In the genomic region with DNA sequence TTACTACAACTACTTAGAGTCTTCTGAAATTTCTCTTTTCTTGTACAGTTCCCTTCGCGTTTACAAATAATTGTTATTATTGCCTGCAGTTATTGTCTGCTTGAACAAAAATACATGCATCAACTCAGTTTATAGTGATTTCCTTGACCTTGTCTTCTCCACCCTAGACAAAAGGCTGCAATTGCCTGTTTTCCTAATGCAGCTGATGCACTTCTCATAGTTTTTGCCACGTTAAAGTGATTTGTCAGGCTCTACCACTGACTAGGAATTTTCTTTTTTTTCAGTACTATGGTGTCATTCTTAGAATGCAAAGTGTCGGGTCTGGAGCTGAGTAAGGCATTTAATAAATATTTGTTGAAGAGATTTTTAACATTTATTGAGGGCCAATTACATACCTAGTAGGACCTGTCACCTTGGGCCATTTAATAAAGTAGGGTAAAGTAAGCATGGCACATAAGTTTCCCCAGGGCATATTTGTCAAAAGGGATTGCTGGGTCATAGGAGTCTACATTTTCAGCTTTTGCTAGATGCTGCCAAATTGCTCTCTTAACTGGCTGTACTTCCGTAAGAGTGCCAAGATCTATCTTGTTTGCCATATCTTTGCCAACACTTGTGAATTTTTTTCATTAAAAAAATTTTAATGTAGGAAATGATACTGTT, we compare ENCODE assay signal across 19 cellular contexts. TPM values are rescaled to one million over a fixed set of nuclear protein-coding genes. Genes with fewer than 3 reads are reported as not detected.
A peak's percentile ranks its signal among the peaks of the same experiment; 100 is the strongest.
DNase-seq lines count a peak whose midpoint lies in the region; ATAC-seq and TF ChIP-seq lines count a peak whose summit lies in the region.
"Had no signal": no experiment of that assay in that cellular context is flagged by ENCODE, and none has a peak within 500 bp of the region (broad histone marks: within the 10 kb centered on the region; RNA-seq: fewer than 3 reads in every experiment).

No MANE protein-coding gene starts in this region.

- peaks cover 99% of the 10 kb centered on the region for H3K79me2 ChIP-seq in PC-3 (ENCODE audit: low read length)

- H3K36me3 ChIP-seq in PC-3 (ENCODE audit: low read depth, low read length) = peaks cover 17% of the 10 kb centered on the region; the same call in 1 of the 2 replicates
- H3K36me3 ChIP-seq in gastroesophageal sphincter = no peaks in the 10 kb centered on the region
- H3K36me3 ChIP-seq in muscle layer of colon (ENCODE audit: insufficient read depth, low read length) = no peaks in the 10 kb centered on the region
- H3K36me3 ChIP-seq in transverse colon = no peaks in the 10 kb centered on the region

- H4K20me1 ChIP-seq in PC-3 (ENCODE audit: low read length) = peaks cover 95% of the 10 kb centered on the region

- no peak overlapping the region for H3K27ac ChIP-seq in PC-3 (ENCODE audit: low read length)
- H3K27ac ChIP-seq in gastroesophageal sphincter = peak overlapping the region in 3 of 4 donors; percentile 16 to 52 (median 45)
- H3K27ac ChIP-seq in muscle layer of colon (ENCODE audit: low read depth, low read length) = peak overlapping the region; percentile 30
- H3K27ac ChIP-seq in transverse colon = peak overlapping the region in 3 of 4 donors; percentile 7 to 57 (median 55)
- no peak overlapping the region for H3K27ac ChIP-seq in caudate nucleus (ENCODE audit: low read depth, low read length)

- no peak overlapping the region for H3K9ac ChIP-seq in PC-3 (ENCODE audit: low read length)
- H3K9ac ChIP-seq in muscle layer of colon (ENCODE audit: low read length) = no peak overlapping the region

- TF ChIP-seq CTCF in PC-3 (conservative IDR thresholded peaks at IDR 0.05; ENCODE audit: low read depth, low read length) (no peak), gastroesophageal sphincter (IDR thresholded peaks at IDR 0.05) (no peak), transverse colon (IDR thresholded peaks at IDR 0.05) (no peak)

- no peaks in the 10 kb centered on the region for H3K9me2 ChIP-seq in PC-3 (replicated peaks; ENCODE audit: low read length)

- peak; percentile 71 for DNase-seq in PC-3
- DNase-seq in transverse colon = no peak
- no peak for DNase-seq in OCI-M1 (lab: John Stamatoyannopoulos, UW)
- no peak for DNase-seq in caudate nucleus (lab: John Stamatoyannopoulos, UW)
- DNase-seq: activated CD8-positive, alpha-beta T cell treated with anti-CD3 and anti-CD28 coated beads, Interleukin-2, amount 10 ng/mL, durations not matched to agents 7 days and 5 days; anterior cingulate cortex; dermis blood vessel endothelial cell; hypothalamus; NCI-H1417; NCI-H345; nephron progenitor cell had no signal

- CTCF ChIA-PET in PC-3 (lab: Charles Lee) = interaction anchor here (0.7 kb wide), 1 partner anchor 18 kb away, joined by 3 read pairs; no protein-coding TSS in a partner anchor

- TF ChIP-seq EP300 in gastroesophageal sphincter (IDR thresholded peaks at IDR 0.05) (no peak), transverse colon (IDR thresholded peaks at IDR 0.05; ENCODE audit: low read depth) (no peak)

- H3K9me3 ChIP-seq in PC-3 (ENCODE audit: low read length) (no peaks in the 10 kb centered on the region), gastroesophageal sphincter (no peaks in the 10 kb centered on the region), muscle layer of colon (ENCODE audit: low read length) (no peaks in the 10 kb centered on the region), transverse colon (no peaks in the 10 kb centered on the region)

- WGBS in gastroesophageal sphincter (ENCODE audit: low coverage in 1 of 2), 2 donors = 31 to 34% methylated on average over 5 of the region's 5 CpGs
- 53 to 60% methylated on average over 5 of the region's 5 CpGs for WGBS in transverse colon (ENCODE audit: low coverage in 1 of 2), 2 donors

- H3K27me3 ChIP-seq in PC-3 (ENCODE audit: low read length) (no peaks in the 10 kb centered on the region), gastroesophageal sphincter (no peaks in the 10 kb centered on the region), muscle layer of colon (ENCODE audit: control insufficient read depth in 1 of 2, insufficient read depth in 2 of 2, low read length in 2 of 2) (no peaks in the 10 kb centered on the region), transverse colon (no peaks in the 10 kb centered on the region)

- peak; percentile 86 for ATAC-seq in PC-3
- ATAC-seq in gastroesophageal sphincter = no peak
- ATAC-seq in GM18870 (IDR thresholded peaks at IDR 0.05; ENCODE audit: unreplicated experiment) = no peak
- ATAC-seq: activated CD8-positive, alpha-beta T cell treated with anti-CD3 and anti-CD28 coated beads, Interleukin-2, amount 10 ng/mL, durations not matched to agents 7 days and 5 days; activated T-helper 17 cell treated with anti-CD3 and anti-CD28 coated beads, Interleukin-2, amount 50 U/mL, for 72 hours; esophagus mucosa; K562; stimulated activated memory B cell treated with anti-CD40 and anti-IgM and Interleukin-4, amounts not matched to agents 10 μg/mL and 1 μg/mL and 100 μg/mL, for 72 hours had no signal

- H3F3A ChIP-seq in PC-3 (ENCODE audit: low read length, unreplicated experiment) = no peaks in the 10 kb centered on the region

- no TSS peak for BruUV-seq in PC-3 (replicated peaks; lab: Mats Ljungman, UMichigan)

- H3K4me3 ChIP-seq in PC-3 (ENCODE audit: low read length) (0 out of 2 replicates have a peak overlapping the region, but pooled peaks have one; percentile 17), gastroesophageal sphincter (no peak overlapping the region), muscle layer of colon (ENCODE audit: low read depth in 1 of 2, low read length in 2 of 2) (no peak overlapping the region), transverse colon (no peak overlapping the region)
- H3K4me3 ChIP-seq: K562, lung had no signal

- H3K4me1 ChIP-seq in PC-3 (ENCODE audit: insufficient read depth, low read length) (peaks cover 54% of the 10 kb centered on the region), gastroesophageal sphincter (peaks cover 13 to 48% (median 20%) of the 10 kb centered on the region in 3 donors), muscle layer of colon (ENCODE audit: insufficient read depth, low read length) (peaks cover 37% of the 10 kb centered on the region), transverse colon (peaks cover 5 to 26% (median 10%) of the 10 kb centered on the region in 4 donors)

- in situ Hi-C loops in transverse colon (cut with MboI; ENCODE audit: low pct_ligation_motif_present in 1 of 4, low pct_unique_long_range_greater_than_20kb in 1 of 4, low sequenced_read_pairs in 3 of 4) = no loop called here

- POLR2A ChIA-PET in PC-3 (lab: Charles Lee; ENCODE audit: unreplicated experiment) = no interaction called here

- no peak for TF ChIP-seq POLR2A in gastroesophageal sphincter (IDR thresholded peaks at IDR 0.05)
- TF ChIP-seq POLR2A in transverse colon (IDR thresholded peaks at IDR 0.05) = no peak

- intact Hi-C loops in PC-3 (cut with micrococcal nuclease) = loop anchor here (5.0 kb wide), 1 partner anchor 88 kb away; no protein-coding TSS in a partner anchor
- intact Hi-C loops in transverse colon (cut with DNase I; ENCODE audit: low total_unique reads) = no loop called here

- peak overlapping the region; percentile 17 for H3K4me2 ChIP-seq in PC-3 (ENCODE audit: low read length)

- no peak overlapping the region for H2AFZ ChIP-seq in PC-3 (ENCODE audit: low read length)

RNA-seq across cellular contexts. Expression of a gene that starts 24.1 kb away (rescaled TPM):
- 216 and 236 TPM in 2 replicates for total RNA-seq in PC-3 (2014; rRNA removed)
- 10 to 100 TPM; 46.5 to 71.6 (median 52.1) TPM for total RNA-seq in gastroesophageal sphincter
- 10 to 100 TPM; 22.4 to 54.1 (median 42.3) TPM for total RNA-seq in transverse colon

Comparison
In these comparisons a context has a peak if more than half of its experiments do, and no peak if none do; other contexts are left out.
1. H3K27ac ChIP-seq: peak in gastroesophageal sphincter (3 of 4), muscle layer of colon (single experiment) and transverse colon (3 of 4); none in PC-3 (single experiment) and caudate nucleus (single experiment).